Comparison of ENCODE assay signal across 35 cellular contexts in the genomic region with DNA sequence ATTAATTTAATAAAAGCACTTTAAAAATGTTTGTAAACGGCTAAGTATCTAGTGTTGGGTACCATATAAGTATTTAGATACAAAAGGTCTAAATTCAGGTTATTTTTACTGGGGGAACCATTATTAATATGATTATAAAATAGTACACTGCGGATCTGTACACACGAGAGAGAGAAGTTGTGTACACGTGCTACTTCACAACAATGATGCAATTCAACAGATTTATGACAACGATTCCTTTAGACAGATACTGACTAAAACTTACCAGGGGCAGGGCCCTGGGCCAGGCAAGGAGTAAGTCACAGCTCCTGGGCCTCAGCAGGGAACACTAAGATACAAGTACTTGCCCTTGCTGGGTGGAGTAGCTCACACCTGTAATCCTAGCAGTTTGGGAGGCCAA. TPM values are rescaled to one million over a fixed set of nuclear protein-coding genes. Genes with fewer than 3 reads are reported as not detected.
"Had no signal": no experiment of that assay in that cellular context is flagged by ENCODE, and none has a peak within 500 bp of the region (broad histone marks: within the 10 kb centered on the region; RNA-seq: fewer than 3 reads in every experiment).

No MANE protein-coding gene starts in this region.

- H3K27me3 Mint-ChIP-seq: activated naive CD8-positive, alpha-beta T cell treated with anti-CD3 and anti-CD28 coated beads for 36 hours had no signal

- H3K27ac ChIP-seq: adrenal gland, body of pancreas, epithelial cell of prostate, foreskin keratinocyte, gastrocnemius medialis, heart left ventricle had no signal

- H3K9me3 Mint-ChIP-seq: activated CD8-positive, alpha-beta T cell treated with anti-CD3 and anti-CD28 coated beads for 36 hours; activated naive CD4-positive, alpha-beta T cell treated with anti-CD3 and anti-CD28 coated beads for 36 hours; activated naive CD4-positive, alpha-beta T cell treated with anti-CD3 and anti-CD28 coated beads, Interleukin-2, amount 50 U/mL, for 24 hours; activated naive CD8-positive, alpha-beta T cell treated with anti-CD3 and anti-CD28 coated beads for 36 hours; activated naive CD8-positive, alpha-beta T cell treated with anti-CD3 and anti-CD28 coated beads, Interleukin-2, amount 50 U/mL, for 24 hours had no signal

- H3K4me3 ChIP-seq: adrenal gland, body of pancreas, gastrocnemius medialis, heart left ventricle had no signal

- H3K36me3 ChIP-seq: adrenal gland, gastrocnemius medialis, heart left ventricle had no signal

- ATAC-seq: activated CD4-positive, alpha-beta T cell treated with anti-CD3 and anti-CD28 coated beads for 36 hours; activated CD8-positive, alpha-beta T cell treated with anti-CD3 and anti-CD28 coated beads for 36 hours; activated naive CD8-positive, alpha-beta T cell treated with anti-CD3 and anti-CD28 coated beads, Interleukin-2, amount 50 U/mL, for 24 hours; body of pancreas; foreskin keratinocyte; gastrocnemius medialis; heart left ventricle; T-helper 17 cell had no signal

- H3K27ac Mint-ChIP-seq: activated CD4-positive, alpha-beta T cell treated with anti-CD3 and anti-CD28 coated beads for 36 hours; activated CD8-positive, alpha-beta T cell treated with anti-CD3 and anti-CD28 coated beads for 36 hours; activated naive CD4-positive, alpha-beta T cell treated with anti-CD3 and anti-CD28 coated beads for 36 hours; activated naive CD4-positive, alpha-beta T cell treated with anti-CD3 and anti-CD28 coated beads, Interleukin-2, amount 50 U/mL, for 24 hours; activated naive CD8-positive, alpha-beta T cell treated with anti-CD3 and anti-CD28 coated beads for 36 hours; activated naive CD8-positive, alpha-beta T cell treated with anti-CD3 and anti-CD28 coated beads, Interleukin-2, amount 50 U/mL, for 24 hours; activated T-helper 1 cell treated with anti-CD3 and anti-CD28 coated beads, Interleukin-12 subunit alpha, Interleukin-12 subunit beta, Interleukin-2, Interleukin-4 antibody, amounts not matched to agents 30 ng/mL and 10 ng/mL and 1 ng/mL, durations not matched to agents 14 hours and 24 hours and 36 hours; activated T-helper 2 cell treated with anti-CD3 and anti-CD28 coated beads, Interferon-gamma antibody, Interleukin-2, Interleukin-4, amounts not matched to agents 10 μg/mL and 5 μg/mL and 100 μg/mL, durations not matched to agents 14 hours and 24 hours and 36 hours; T-helper 17 cell; T-helper 2 cell treated with Interferon-gamma antibody and Interleukin-4, amounts not matched to agents 5 μg/mL and 100 μg/mL, for 36 hours had no signal

- H3K27me3 ChIP-seq: adrenal gland, body of pancreas, foreskin keratinocyte, gastrocnemius medialis had no signal

- H3K4me1 ChIP-seq: body of pancreas, foreskin keratinocyte, gastrocnemius medialis had no signal

- H3K9me3 ChIP-seq: adrenal gland, body of pancreas, gastrocnemius medialis, heart left ventricle had no signal

- H3K4me3 Mint-ChIP-seq: activated CD4-positive, alpha-beta T cell treated with anti-CD3 and anti-CD28 coated beads for 36 hours; activated CD8-positive, alpha-beta T cell treated with anti-CD3 and anti-CD28 coated beads for 36 hours; activated naive CD4-positive, alpha-beta T cell treated with anti-CD3 and anti-CD28 coated beads for 36 hours; activated naive CD4-positive, alpha-beta T cell treated with anti-CD3 and anti-CD28 coated beads, Interleukin-2, amount 50 U/mL, for 24 hours; activated naive CD8-positive, alpha-beta T cell treated with anti-CD3 and anti-CD28 coated beads for 36 hours; activated naive CD8-positive, alpha-beta T cell treated with anti-CD3 and anti-CD28 coated beads, Interleukin-2, amount 50 U/mL, for 24 hours; activated T-helper 1 cell treated with anti-CD3 and anti-CD28 coated beads, Interleukin-12 subunit alpha, Interleukin-12 subunit beta, Interleukin-2, Interleukin-4 antibody, amounts not matched to agents 30 ng/mL and 10 ng/mL and 1 ng/mL, durations not matched to agents 14 hours and 24 hours and 36 hours; T-helper 17 cell; T-helper 2 cell treated with Interferon-gamma antibody and Interleukin-4, amounts not matched to agents 5 μg/mL and 100 μg/mL, for 36 hours had no signal

- DNase-seq: activated CD4-positive, alpha-beta T cell treated with anti-CD3 and anti-CD28 coated beads for 36 hours; activated CD4-positive, alpha-beta T cell treated with anti-CD3 and anti-CD28 coated beads, Interleukin-2, amount 50 U/mL, for 1 hour; activated CD4-positive, alpha-beta T cell treated with anti-CD3 and anti-CD28 coated beads, Interleukin-2, amount 50 U/mL, for 48 hours; activated CD4-positive, CD25-positive, alpha-beta regulatory T cell; activated CD4-positive, CD25-positive, alpha-beta regulatory T cell treated with anti-CD3 and anti-CD28 coated beads, Interleukin-2, amount 50 U/mL, for 72 hours; activated CD8-positive, alpha-beta memory T cell treated with anti-CD3 and anti-CD28 coated beads for 24 hours; activated CD8-positive, alpha-beta T cell treated with anti-CD3 and anti-CD28 coated beads for 36 hours; activated effector memory CD4-positive, alpha-beta T cell treated with anti-CD3 and anti-CD28 coated beads, Interleukin-2, amount 50 U/mL, for 16 hours; activated naive CD4-positive, alpha-beta T cell treated with anti-CD3 and anti-CD28 coated beads for 36 hours; activated naive CD8-positive, alpha-beta T cell treated with anti-CD3 and anti-CD28 coated beads for 36 hours; activated naive CD8-positive, alpha-beta T cell treated with anti-CD3 and anti-CD28 coated beads, Interleukin-2, amount 50 U/mL, for 24 hours; activated T-cell treated with anti-CD3 and anti-CD28 coated beads, Interleukin-2, amount 50 U/mL, for 1 hour; activated T-cell treated with anti-CD3 and anti-CD28 coated beads, Interleukin-2, amount 50 U/mL, for 48 hours; adrenal gland; amygdala; aorta; body of pancreas; caudate nucleus; cortex of kidney; dermis blood vessel endothelial cell; effector CD8-positive, alpha-beta T cell; gastrocnemius medialis; glutamatergic neuron; heart left ventricle; T-helper 1 cell; T-helper 17 cell; T1000 had no signal

RNA-seq across cellular contexts. Expression of a gene that starts 29.1 kb away (rescaled TPM):
- total RNA-seq: activated naive CD4-positive, alpha-beta T cell treated with anti-CD3 and anti-CD28 coated beads for 36 hours; activated naive CD8-positive, alpha-beta T cell treated with anti-CD3 and anti-CD28 coated beads for 36 hours; activated T-helper 1 cell treated with anti-CD3 and anti-CD28 coated beads, Interleukin-12 subunit alpha, Interleukin-12 subunit beta, Interleukin-2, Interleukin-4 antibody, amounts not matched to agents 30 ng/mL and 10 ng/mL and 1 ng/mL, durations not matched to agents 14 hours and 24 hours and 36 hours; activated T-helper 2 cell treated with anti-CD3 and anti-CD28 coated beads, Interferon-gamma antibody, Interleukin-2, Interleukin-4, amounts not matched to agents 10 μg/mL and 5 μg/mL and 100 μg/mL, durations not matched to agents 14 hours and 24 hours and 36 hours; body of pancreas; chondrocyte; dermis blood vessel endothelial cell; endothelial cell of umbilical vein; foreskin keratinocyte; gastrocnemius medialis; heart left ventricle had no signal
